In genomic region chr20:62388839-62389600, GRCh38 we compare ENCODE assay signal across 1 cellular context.
TF ChIP-seq lines count a peak whose summit lies in the region.

No MANE protein-coding gene starts in this region.

TF ChIP-seq in HepG2, 621 proteins besides CTCF, POLR2A, EP300 and RAD21 (continued from another document and continues in another):
- TF ChIP-seq TRIM22 (IDR thresholded peaks at IDR 0.05) (no peak), NR1H2 (CRISPR knock-in tag; IDR thresholded peaks at IDR 0.05; ENCODE audit: borderline replicate concordance, low read depth) (no peak), SPEN (CRISPR knock-in tag; IDR thresholded peaks at IDR 0.05; ENCODE audit: low read depth) (no peak), AGO1 (IDR thresholded peaks at IDR 0.05; ENCODE audit: low read depth, low read length, poor library complexity, severe bottlenecking) (no peak), NCOA1 (CRISPR knock-in tag; IDR thresholded peaks at IDR 0.05) (no peak), DMAP1 (CRISPR knock-in tag; IDR thresholded peaks at IDR 0.05) (no peak), FOXC1 (CRISPR knock-in tag; IDR thresholded peaks at IDR 0.05; ENCODE audit: borderline replicate concordance) (no peak), POLR2AphosphoS2 (IDR thresholded peaks at IDR 0.05; ENCODE audit: low read depth, low read length) (no peak), KLF15 (CRISPR knock-in tag; IDR thresholded peaks at IDR 0.05; ENCODE audit: borderline replicate concordance) (no peak), POLR2AphosphoS5 (IDR thresholded peaks at IDR 0.05; ENCODE audit: low read depth, low read length) (peak; percentile 55), ZNF24 (IDR thresholded peaks at IDR 0.05) (no peak), ZNF224 (CRISPR knock-in tag; IDR thresholded peaks at IDR 0.05) (no peak), ATM (IDR thresholded peaks at IDR 0.05; ENCODE audit: borderline replicate concordance) (no peak), MED8 (CRISPR knock-in tag; IDR thresholded peaks at IDR 0.05; ENCODE audit: insufficient replicate concordance) (no peak), FOSL1 (CRISPR knock-in tag; IDR thresholded peaks at IDR 0.05; ENCODE audit: borderline replicate concordance) (0 out of 2 replicates have a peak, but pooled peaks have one; percentile 10), HCFC1 (IDR thresholded peaks at IDR 0.05; ENCODE audit: low read depth, low read length) (no peak), RFXAP (CRISPR knock-in tag; IDR thresholded peaks at IDR 0.05; ENCODE audit: borderline replicate concordance) (peak; percentile 53; the same call in 1 of the 2 replicates), ZNF878 (CRISPR knock-in tag; IDR thresholded peaks at IDR 0.05) (no peak), ZC3H13 (CRISPR knock-in tag; IDR thresholded peaks at IDR 0.05) (peak; percentile 88; the same call in 1 of the 2 replicates), TOE1 (CRISPR knock-in tag; IDR thresholded peaks at IDR 0.05) (no peak), CBFB (CRISPR knock-in tag; IDR thresholded peaks at IDR 0.05) (no peak), ZNF329 (CRISPR knock-in tag; IDR thresholded peaks at IDR 0.05; ENCODE audit: low read depth) (no peak), PLSCR1 (CRISPR knock-in tag; IDR thresholded peaks at IDR 0.05; ENCODE audit: borderline replicate concordance) (no peak), ZNF713 (CRISPR knock-in tag; IDR thresholded peaks at IDR 0.05) (no peak), ZNF142 (CRISPR knock-in tag; IDR thresholded peaks at IDR 0.05) (no peak), ZNF337 (CRISPR knock-in tag; IDR thresholded peaks at IDR 0.05; ENCODE audit: borderline replicate concordance, low read depth) (no peak), MATR3 (CRISPR knock-in tag; IDR thresholded peaks at IDR 0.05) (no peak), KAT7 (CRISPR knock-in tag; IDR thresholded peaks at IDR 0.05; ENCODE audit: borderline replicate concordance) (no peak), ZNF724P (CRISPR knock-in tag; IDR thresholded peaks at IDR 0.05; ENCODE audit: borderline replicate concordance) (no peak), FLYWCH1 (CRISPR knock-in tag; IDR thresholded peaks at IDR 0.05) (no peak), ZNF256 (CRISPR knock-in tag; conservative IDR thresholded peaks at IDR 0.05) (0 out of 2 replicates have a peak, but pooled peaks have one; percentile 16), HNRNPLL (IDR thresholded peaks at IDR 0.05; ENCODE audit: low read depth, low read length, poor library complexity, severe bottlenecking) (no peak), YEATS2 (CRISPR knock-in tag; IDR thresholded peaks at IDR 0.05; ENCODE audit: borderline replicate concordance) (peak; percentile 44; the same call in 1 of the 2 replicates), NFRKB (IDR thresholded peaks at IDR 0.05) (no peak), RBM22 (optimal IDR thresholded peaks at IDR 0.05; ENCODE audit: low read length) (peak; percentile 91), ZNF773 (CRISPR knock-in tag; IDR thresholded peaks at IDR 0.05; ENCODE audit: borderline replicate concordance) (0 out of 2 replicates have a peak, but pooled peaks have one; percentile 46), CCAR2 (optimal IDR thresholded peaks at IDR 0.05; ENCODE audit: low read depth, low read length) (no peak), ZC3H4 (CRISPR knock-in tag; IDR thresholded peaks at IDR 0.05; ENCODE audit: borderline replicate concordance) (peak; percentile 73; the same call in 1 of the 2 replicates), PPARG (CRISPR knock-in tag; conservative IDR thresholded peaks at IDR 0.05) (no peak), ZNF292 (CRISPR knock-in tag; IDR thresholded peaks at IDR 0.05; ENCODE audit: borderline replicate concordance, low read depth) (no peak), XRCC5 (optimal IDR thresholded peaks at IDR 0.05; ENCODE audit: low read length) (no peak), SOX5 (CRISPR knock-in tag; IDR thresholded peaks at IDR 0.05; ENCODE audit: borderline replicate concordance) (no peak)
- TF ChIP-seq, protein P1, sequence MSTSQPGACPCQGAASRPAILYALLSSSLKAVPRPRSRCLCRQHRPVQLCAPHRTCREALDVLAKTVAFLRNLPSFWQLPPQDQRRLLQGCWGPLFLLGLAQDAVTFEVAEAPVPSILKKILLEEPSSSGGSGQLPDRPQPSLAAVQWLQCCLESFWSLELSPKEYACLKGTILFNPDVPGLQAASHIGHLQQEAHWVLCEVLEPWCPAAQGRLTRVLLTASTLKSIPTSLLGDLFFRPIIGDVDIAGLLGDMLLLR (CRISPR knock-in tag; IDR thresholded peaks at IDR 0.05), result no peak
- TF ChIP-seq, protein P2, sequence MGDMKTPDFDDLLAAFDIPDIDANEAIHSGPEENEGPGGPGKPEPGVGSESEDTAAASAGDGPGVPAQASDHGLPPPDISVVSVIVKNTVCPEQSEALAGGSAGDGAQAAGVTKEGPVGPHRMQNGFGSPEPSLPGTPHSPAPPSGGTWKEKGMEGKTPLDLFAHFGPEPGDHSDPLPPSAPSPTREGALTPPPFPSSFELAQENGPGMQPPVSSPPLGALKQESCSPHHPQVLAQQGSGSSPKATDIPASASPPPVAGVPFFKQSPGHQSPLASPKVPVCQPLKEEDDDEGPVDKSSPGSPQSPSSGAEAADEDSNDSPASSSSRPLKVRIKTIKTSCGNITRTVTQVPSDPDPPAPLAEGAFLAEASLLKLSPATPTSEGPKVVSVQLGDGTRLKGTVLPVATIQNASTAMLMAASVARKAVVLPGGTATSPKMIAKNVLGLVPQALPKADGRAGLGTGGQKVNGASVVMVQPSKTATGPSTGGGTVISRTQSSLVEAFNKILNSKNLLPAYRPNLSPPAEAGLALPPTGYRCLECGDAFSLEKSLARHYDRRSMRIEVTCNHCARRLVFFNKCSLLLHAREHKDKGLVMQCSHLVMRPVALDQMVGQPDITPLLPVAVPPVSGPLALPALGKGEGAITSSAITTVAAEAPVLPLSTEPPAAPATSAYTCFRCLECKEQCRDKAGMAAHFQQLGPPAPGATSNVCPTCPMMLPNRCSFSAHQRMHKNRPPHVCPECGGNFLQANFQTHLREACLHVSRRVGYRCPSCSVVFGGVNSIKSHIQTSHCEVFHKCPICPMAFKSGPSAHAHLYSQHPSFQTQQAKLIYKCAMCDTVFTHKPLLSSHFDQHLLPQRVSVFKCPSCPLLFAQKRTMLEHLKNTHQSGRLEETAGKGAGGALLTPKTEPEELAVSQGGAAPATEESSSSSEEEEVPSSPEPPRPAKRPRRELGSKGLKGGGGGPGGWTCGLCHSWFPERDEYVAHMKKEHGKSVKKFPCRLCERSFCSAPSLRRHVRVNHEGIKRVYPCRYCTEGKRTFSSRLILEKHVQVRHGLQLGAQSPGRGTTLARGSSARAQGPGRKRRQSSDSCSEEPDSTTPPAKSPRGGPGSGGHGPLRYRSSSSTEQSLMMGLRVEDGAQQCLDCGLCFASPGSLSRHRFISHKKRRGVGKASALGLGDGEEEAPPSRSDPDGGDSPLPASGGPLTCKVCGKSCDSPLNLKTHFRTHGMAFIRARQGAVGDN (CRISPR knock-in tag; IDR thresholded peaks at IDR 0.05), result 0 out of 2 replicates have a peak, but pooled peaks have one; percentile 25
- TF ChIP-seq, protein P3, sequence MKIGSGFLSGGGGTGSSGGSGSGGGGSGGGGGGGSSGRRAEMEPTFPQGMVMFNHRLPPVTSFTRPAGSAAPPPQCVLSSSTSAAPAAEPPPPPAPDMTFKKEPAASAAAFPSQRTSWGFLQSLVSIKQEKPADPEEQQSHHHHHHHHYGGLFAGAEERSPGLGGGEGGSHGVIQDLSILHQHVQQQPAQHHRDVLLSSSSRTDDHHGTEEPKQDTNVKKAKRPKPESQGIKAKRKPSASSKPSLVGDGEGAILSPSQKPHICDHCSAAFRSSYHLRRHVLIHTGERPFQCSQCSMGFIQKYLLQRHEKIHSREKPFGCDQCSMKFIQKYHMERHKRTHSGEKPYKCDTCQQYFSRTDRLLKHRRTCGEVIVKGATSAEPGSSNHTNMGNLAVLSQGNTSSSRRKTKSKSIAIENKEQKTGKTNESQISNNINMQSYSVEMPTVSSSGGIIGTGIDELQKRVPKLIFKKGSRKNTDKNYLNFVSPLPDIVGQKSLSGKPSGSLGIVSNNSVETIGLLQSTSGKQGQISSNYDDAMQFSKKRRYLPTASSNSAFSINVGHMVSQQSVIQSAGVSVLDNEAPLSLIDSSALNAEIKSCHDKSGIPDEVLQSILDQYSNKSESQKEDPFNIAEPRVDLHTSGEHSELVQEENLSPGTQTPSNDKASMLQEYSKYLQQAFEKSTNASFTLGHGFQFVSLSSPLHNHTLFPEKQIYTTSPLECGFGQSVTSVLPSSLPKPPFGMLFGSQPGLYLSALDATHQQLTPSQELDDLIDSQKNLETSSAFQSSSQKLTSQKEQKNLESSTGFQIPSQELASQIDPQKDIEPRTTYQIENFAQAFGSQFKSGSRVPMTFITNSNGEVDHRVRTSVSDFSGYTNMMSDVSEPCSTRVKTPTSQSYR (CRISPR knock-in tag; IDR thresholded peaks at IDR 0.05; ENCODE audit: borderline replicate concordance), result no peak
- TF ChIP-seq, protein P4, sequence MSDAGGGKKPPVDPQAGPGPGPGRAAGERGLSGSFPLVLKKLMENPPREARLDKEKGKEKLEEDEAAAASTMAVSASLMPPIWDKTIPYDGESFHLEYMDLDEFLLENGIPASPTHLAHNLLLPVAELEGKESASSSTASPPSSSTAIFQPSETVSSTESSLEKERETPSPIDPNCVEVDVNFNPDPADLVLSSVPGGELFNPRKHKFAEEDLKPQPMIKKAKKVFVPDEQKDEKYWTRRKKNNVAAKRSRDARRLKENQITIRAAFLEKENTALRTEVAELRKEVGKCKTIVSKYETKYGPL (CRISPR knock-in tag; IDR thresholded peaks at IDR 0.05), result no peak
- TF ChIP-seq, protein P5, sequence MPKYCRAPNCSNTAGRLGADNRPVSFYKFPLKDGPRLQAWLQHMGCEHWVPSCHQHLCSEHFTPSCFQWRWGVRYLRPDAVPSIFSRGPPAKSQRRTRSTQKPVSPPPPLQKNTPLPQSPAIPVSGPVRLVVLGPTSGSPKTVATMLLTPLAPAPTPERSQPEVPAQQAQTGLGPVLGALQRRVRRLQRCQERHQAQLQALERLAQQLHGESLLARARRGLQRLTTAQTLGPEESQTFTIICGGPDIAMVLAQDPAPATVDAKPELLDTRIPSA (CRISPR knock-in tag; IDR thresholded peaks at IDR 0.05; ENCODE audit: borderline replicate concordance), result no peak
- TF ChIP-seq, protein P6, sequence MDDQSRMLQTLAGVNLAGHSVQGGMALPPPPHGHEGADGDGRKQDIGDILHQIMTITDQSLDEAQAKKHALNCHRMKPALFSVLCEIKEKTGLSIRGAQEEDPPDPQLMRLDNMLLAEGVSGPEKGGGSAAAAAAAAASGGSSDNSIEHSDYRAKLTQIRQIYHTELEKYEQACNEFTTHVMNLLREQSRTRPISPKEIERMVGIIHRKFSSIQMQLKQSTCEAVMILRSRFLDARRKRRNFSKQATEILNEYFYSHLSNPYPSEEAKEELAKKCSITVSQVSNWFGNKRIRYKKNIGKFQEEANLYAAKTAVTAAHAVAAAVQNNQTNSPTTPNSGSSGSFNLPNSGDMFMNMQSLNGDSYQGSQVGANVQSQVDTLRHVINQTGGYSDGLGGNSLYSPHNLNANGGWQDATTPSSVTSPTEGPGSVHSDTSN (CRISPR knock-in tag; IDR thresholded peaks at IDR 0.05; ENCODE audit: borderline replicate concordance), result no peak
